ENCODE assay signal across 23 cellular contexts in genomic region chr1:167083871-167084270, GRCh38. TPM values are rescaled to one million over a fixed set of nuclear protein-coding genes. Genes with fewer than 3 reads are reported as not detected.
"Had no signal": no experiment of that assay in that cellular context is flagged by ENCODE, and none has a peak within 500 bp of the region (broad histone marks: within the 10 kb centered on the region; RNA-seq: fewer than 3 reads in every experiment).

No MANE protein-coding gene starts in this region.

- H3K4me3 Mint-ChIP-seq: activated B cell treated with CpG ODN at 0.5 μM for 24 hours; activated CD4-positive, alpha-beta memory T cell treated with anti-CD3 and anti-CD28 coated beads for 36 hours; activated CD4-positive, alpha-beta T cell treated with anti-CD3 and anti-CD28 coated beads, Interleukin-2, amount 10 ng/mL, durations not matched to agents 7 days and 5 days; activated naive CD4-positive, alpha-beta T cell treated with anti-CD3 and anti-CD28 coated beads for 36 hours; activated naive CD8-positive, alpha-beta T cell; activated T-helper 17 cell treated with anti-CD3 and anti-CD28 coated beads, Interleukin-2, amount 50 U/mL, for 72 hours; brain; T-helper 17 cell had no signal

- H3K4me1 Mint-ChIP-seq: activated B cell treated with CpG ODN at 0.5 μM for 24 hours; activated CD4-positive, alpha-beta T cell treated with anti-CD3 and anti-CD28 coated beads, Interleukin-2, amount 10 ng/mL, durations not matched to agents 7 days and 5 days; brain had no signal

- H3K27ac Mint-ChIP-seq: activated B cell treated with CpG ODN at 0.5 μM for 24 hours; activated CD4-positive, alpha-beta memory T cell treated with anti-CD3 and anti-CD28 coated beads for 36 hours; activated CD4-positive, alpha-beta T cell treated with anti-CD3 and anti-CD28 coated beads, Interleukin-2, amount 10 ng/mL, durations not matched to agents 7 days and 5 days; activated naive CD4-positive, alpha-beta T cell treated with anti-CD3 and anti-CD28 coated beads for 36 hours; activated naive CD8-positive, alpha-beta T cell; activated T-helper 17 cell treated with anti-CD3 and anti-CD28 coated beads, Interleukin-2, amount 50 U/mL, for 72 hours; brain; T-helper 17 cell had no signal

- H3K9me3 Mint-ChIP-seq: activated B cell treated with CpG ODN at 0.5 μM for 24 hours; activated CD4-positive, alpha-beta memory T cell treated with anti-CD3 and anti-CD28 coated beads for 36 hours; activated CD4-positive, alpha-beta T cell treated with anti-CD3 and anti-CD28 coated beads, Interleukin-2, amount 10 ng/mL, durations not matched to agents 7 days and 5 days; activated naive CD4-positive, alpha-beta T cell treated with anti-CD3 and anti-CD28 coated beads for 36 hours; activated T-helper 17 cell treated with anti-CD3 and anti-CD28 coated beads, Interleukin-2, amount 50 U/mL, for 72 hours had no signal

- H3K36me3 Mint-ChIP-seq: activated CD4-positive, alpha-beta memory T cell treated with anti-CD3 and anti-CD28 coated beads for 36 hours; brain had no signal

- ATAC-seq: T-helper 17 cell had no signal

- H3K27me3 Mint-ChIP-seq: activated CD4-positive, alpha-beta memory T cell treated with anti-CD3 and anti-CD28 coated beads for 36 hours; activated naive CD8-positive, alpha-beta T cell; brain had no signal

- DNase-seq: activated B cell treated with CpG ODN at 0.5 μM for 24 hours; activated CD4-positive, alpha-beta memory T cell treated with anti-CD3 and anti-CD28 coated beads for 36 hours; activated CD4-positive, alpha-beta T cell treated with anti-CD3 and anti-CD28 coated beads for 1 hour; activated CD4-positive, alpha-beta T cell treated with anti-CD3 and anti-CD28 coated beads, Interleukin-2, amount 10 ng/mL, durations not matched to agents 7 days and 5 days; activated gamma-delta T cell; activated naive CD4-positive, alpha-beta T cell treated with anti-CD3 and anti-CD28 coated beads for 36 hours; activated T-cell treated with anti-CD3 and anti-CD28 coated beads for 4 hours; activated T-cell treated with anti-CD3 and anti-CD28 coated beads, Interleukin-2, amount 50 U/mL, for 48 hours; amygdala; IMR-90; KBM-7; NCI-H1930; NCI-H2227 treated with DMSO at 0.1 percent for 48 hours; NCI-H446 treated with DMSO at 0.1 percent for 48 hours; NCI-H748 treated with DMSO at 0.1 percent for 48 hours; OCI-M1; SIG-M5; T-helper 17 cell; T-helper 9 cell had no signal

RNA-seq across cellular contexts. Expression of gene GPA33, which starts 6.3 kb away (rescaled TPM):
- total RNA-seq: activated B cell treated with CpG ODN at 0.5 μM for 24 hours, IMR-90 had no signal
- polyA plus RNA-seq: IMR-90 had no signal

RNA-seq across cellular contexts. Expression of gene STYXL2, which starts 10.0 kb away (rescaled TPM):
- total RNA-seq: activated B cell treated with CpG ODN at 0.5 μM for 24 hours; activated CD4-positive, alpha-beta memory T cell treated with anti-CD3 and anti-CD28 coated beads for 36 hours; activated CD4-positive, alpha-beta T cell treated with anti-CD3 and anti-CD28 coated beads, Interleukin-2, amount 10 ng/mL, durations not matched to agents 7 days and 5 days; activated CD8-positive, alpha-beta memory T cell treated with anti-CD3 and anti-CD28 coated beads for 36 hours; activated naive CD4-positive, alpha-beta T cell treated with anti-CD3 and anti-CD28 coated beads for 36 hours; activated T-helper 17 cell treated with anti-CD3 and anti-CD28 coated beads, Interleukin-2, amount 50 U/mL, for 72 hours; IMR-90; T-helper 17 cell had no signal
- polyA plus RNA-seq: IMR-90 had no signal
